In genomic region chrX:17876135-17876534, GRCh38 we compare ENCODE assay signal across 1 cellular context.
TF ChIP-seq lines count a peak whose summit lies in the region.

No MANE protein-coding gene starts in this region.

TF ChIP-seq in HEK293, 187 proteins besides CTCF, POLR2A, EP300 and RAD21:
- TF ChIP-seq GFI1B (tag by site-specific recombination; IDR thresholded peaks at IDR 0.05) (no peak), ZNF214 (tag by site-specific recombination; IDR thresholded peaks at IDR 0.05; ENCODE audit: borderline replicate concordance) (no peak), ZNF530 (tag by site-specific recombination; IDR thresholded peaks at IDR 0.05; ENCODE audit: low read depth) (no peak), TCF7L2 (IDR thresholded peaks at IDR 0.05; ENCODE audit: borderline replicate concordance, low read depth, low read length) (no peak), AEBP2 (tag by site-specific recombination; IDR thresholded peaks at IDR 0.05; ENCODE audit: borderline replicate concordance) (no peak), PRDM4 (tag by site-specific recombination; IDR thresholded peaks at IDR 0.05) (no peak)
- TF ChIP-seq, protein P1, sequence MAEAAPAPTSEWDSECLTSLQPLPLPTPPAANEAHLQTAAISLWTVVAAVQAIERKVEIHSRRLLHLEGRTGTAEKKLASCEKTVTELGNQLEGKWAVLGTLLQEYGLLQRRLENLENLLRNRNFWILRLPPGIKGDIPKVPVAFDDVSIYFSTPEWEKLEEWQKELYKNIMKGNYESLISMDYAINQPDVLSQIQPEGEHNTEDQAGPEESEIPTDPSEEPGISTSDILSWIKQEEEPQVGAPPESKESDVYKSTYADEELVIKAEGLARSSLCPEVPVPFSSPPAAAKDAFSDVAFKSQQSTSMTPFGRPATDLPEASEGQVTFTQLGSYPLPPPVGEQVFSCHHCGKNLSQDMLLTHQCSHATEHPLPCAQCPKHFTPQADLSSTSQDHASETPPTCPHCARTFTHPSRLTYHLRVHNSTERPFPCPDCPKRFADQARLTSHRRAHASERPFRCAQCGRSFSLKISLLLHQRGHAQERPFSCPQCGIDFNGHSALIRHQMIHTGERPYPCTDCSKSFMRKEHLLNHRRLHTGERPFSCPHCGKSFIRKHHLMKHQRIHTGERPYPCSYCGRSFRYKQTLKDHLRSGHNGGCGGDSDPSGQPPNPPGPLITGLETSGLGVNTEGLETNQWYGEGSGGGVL (tag by site-specific recombination; IDR thresholded peaks at IDR 0.05) = no peak
TF ChIP-seq in HEK293: peak in this region for 0.
